Comparison of ENCODE assay signal across 20 cellular contexts in genomic region chr6:137692806-137693205, GRCh38.
DNase-seq lines count a peak whose midpoint lies in the region; ATAC-seq, FAIRE-seq and TF ChIP-seq lines count a peak whose summit lies in the region.
"Had no signal": no experiment of that assay in that cellular context is flagged by ENCODE, and none has a peak within 500 bp of the region (broad histone marks: within the 10 kb centered on the region; RNA-seq: fewer than 3 reads in every experiment).

No MANE protein-coding gene starts in this region.

- FAIRE-seq in kidney (lab: Jason Lieb, UNC), result no peak

- peaks cover 2 to 6% of the 10 kb centered on the region in 2 donors for H3K4me1 ChIP-seq in kidney (ENCODE audit: control insufficient read depth in 1 of 2, insufficient read depth in 1 of 2, low read depth in 1 of 2, low read length in 2 of 2)

- H3K36me3 ChIP-seq in brain microvascular endothelial cell (replicated peaks) (no peaks in the 10 kb centered on the region), kidney (ENCODE audit: control insufficient read depth in 1 of 2, insufficient read depth in 2 of 2, low read length in 2 of 2) (no peaks in the 10 kb centered on the region)
- H3K36me3 ChIP-seq: esophagus muscularis mucosa, SJCRH30, thyroid gland had no signal

- H3K27ac ChIP-seq in brain microvascular endothelial cell (no peak overlapping the region), kidney (ENCODE audit: low read depth in 2 of 2, low read length in 2 of 2) (no peak overlapping the region)
- H3K27ac ChIP-seq: esophagus muscularis mucosa, SJCRH30, thyroid gland had no signal

- H3K9ac ChIP-seq in kidney (ENCODE audit: low read length in 2 of 2), result no peak overlapping the region

- DNase-seq in AG10803 (ENCODE audit: low read depth) (peak; percentile 40), HT1080 (ENCODE audit: low read depth) (peak; percentile 88), brain microvascular endothelial cell (peak; percentile 25), islet precursor cell (peak; percentile 64), kidney (no peak), GM19238 (ENCODE audit: insufficient read length, low spot score) (no peak), HPDE6-E6E7 (ENCODE audit: extremely low spot score) (no peak)
- DNase-seq: activated CD4-positive, CD25-positive, alpha-beta regulatory T cell treated with anti-CD3 and anti-CD28 coated beads, Interleukin-2, amount 50 U/mL, for 72 hours; activated naive CD8-positive, alpha-beta T cell treated with anti-CD3 and anti-CD28 coated beads for 36 hours; CD4-positive, alpha-beta memory T cell; hypothalamus; KG1; NCI-H1048; NCI-H526 treated with DMSO at 0.1 percent for 48 hours; stimulated activated naive B cell treated with anti-CD40 and anti-IgM and Interleukin-4, amounts not matched to agents 10 μg/mL and 1 μg/mL and 100 μg/mL, for 72 hours; thyroid gland had no signal

- H3K4me3 ChIP-seq in AG10803 (ENCODE audit: low read length) (no peak overlapping the region), brain microvascular endothelial cell (ENCODE audit: low read depth, low read length) (no peak overlapping the region), kidney (ENCODE audit: low read length in 2 of 2) (no peak overlapping the region)
- H3K4me3 ChIP-seq: esophagus muscularis mucosa, SJCRH30, thyroid gland had no signal

- ATAC-seq in GM21529 (IDR thresholded peaks at IDR 0.05; ENCODE audit: unreplicated experiment), result no peak
- ATAC-seq: HCT116; stimulated activated naive B cell treated with anti-CD40 and anti-IgM and Interleukin-4, amounts not matched to agents 10 μg/mL and 1 μg/mL and 100 μg/mL, for 72 hours had no signal

- H3K9me3 ChIP-seq in kidney (ENCODE audit: control insufficient read depth in 1 of 2, low read length in 2 of 2), result no peaks in the 10 kb centered on the region
- H3K9me3 ChIP-seq: esophagus muscularis mucosa, SJCRH30, thyroid gland had no signal

- TF ChIP-seq CTCF in AG10803 (conservative IDR thresholded peaks at IDR 0.05; ENCODE audit: low read length) (no peak), brain microvascular endothelial cell (IDR thresholded peaks at IDR 0.05; ENCODE audit: low read depth, low read length, missing control alignments) (no peak), kidney (IDR thresholded peaks at IDR 0.05; ENCODE audit: borderline replicate concordance, extremely low read depth, insufficient read depth) (no peak)

- in situ Hi-C loops in brain microvascular endothelial cell (cut with HindIII; ENCODE audit: low pct_ligation_motif_present, low sequenced_read_pairs), result no loop called here

- H3K27me3 ChIP-seq in brain microvascular endothelial cell (replicated peaks), result no peaks in the 10 kb centered on the region
- H3K27me3 ChIP-seq: esophagus muscularis mucosa, SJCRH30, thyroid gland had no signal

- intact Hi-C loops in kidney (cut with DNase I), result no loop called here

Comparison
In these comparisons a context has a peak if more than half of its experiments do, and no peak if none do; other contexts are left out.
1. DNase-seq: peak in AG10803 (single experiment), HT1080 (single experiment), brain microvascular endothelial cell (single experiment) and islet precursor cell (single experiment); none in kidney (single experiment), GM19238 (single experiment) and HPDE6-E6E7 (single experiment).